Comparison of ENCODE assay signal across 8 cellular contexts in the genomic region with DNA sequence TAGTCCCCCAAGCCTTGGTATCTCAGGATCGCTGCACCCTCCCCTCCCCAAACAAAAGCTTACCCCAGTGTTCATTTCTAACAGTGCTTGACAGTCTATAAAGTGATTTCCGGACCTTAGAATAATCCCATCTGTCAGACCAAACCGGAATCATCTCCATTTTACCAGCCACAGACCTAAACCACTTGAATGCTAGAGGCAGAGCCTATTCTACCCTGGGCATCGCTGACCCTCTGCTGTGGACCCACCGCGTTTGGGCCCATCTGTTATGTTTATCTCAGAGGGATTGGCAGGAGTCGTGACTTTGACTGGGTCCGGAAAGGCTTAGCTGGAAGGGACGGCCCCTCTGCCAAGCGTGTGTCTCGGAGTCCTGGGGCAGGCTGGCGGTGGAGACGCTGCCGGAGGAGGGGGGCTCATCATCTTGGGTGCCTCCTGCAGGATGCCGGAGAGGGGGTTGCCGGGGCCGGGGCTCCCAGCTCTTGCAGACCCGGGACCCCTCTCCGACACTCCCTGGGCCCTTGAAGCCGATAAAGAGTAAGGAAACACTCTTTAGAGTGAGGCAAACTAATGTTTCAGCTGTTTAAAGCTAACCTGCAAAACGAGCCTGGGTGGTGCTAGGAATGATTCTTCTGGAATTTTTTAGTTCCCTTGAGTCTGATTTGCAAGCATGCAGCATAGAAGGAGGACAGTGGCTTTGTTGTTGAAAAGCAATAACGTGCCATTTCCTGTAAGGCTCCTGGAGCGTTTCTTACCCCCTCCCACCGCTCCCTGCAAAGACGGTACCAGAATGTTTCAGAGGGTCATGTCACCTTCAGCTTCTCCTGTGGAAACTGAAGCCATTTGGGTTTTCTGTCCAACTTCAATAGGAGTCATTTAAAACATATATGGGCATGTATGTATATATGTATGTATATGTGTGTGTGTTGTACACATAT. TPM values are rescaled to one million over a fixed set of nuclear protein-coding genes. Genes with fewer than 3 reads are reported as not detected.
DNase-seq lines count a peak whose midpoint lies in the region; TF ChIP-seq lines count a peak whose summit lies in the region.

No MANE protein-coding gene starts in this region.

- no peak overlapping the region for H4K8ac ChIP-seq in mesendoderm (ENCODE audit: low read depth, low read length)

- H2AK5ac ChIP-seq in mesendoderm (ENCODE audit: low read length): no peak overlapping the region

- peaks cover 32% of the 10 kb centered on the region for H3K4me1 Mint-ChIP-seq in HFFc6 (ENCODE audit: low read depth)
- H3K4me1 Mint-ChIP-seq in activated CD4-positive, alpha-beta memory T cell treated with anti-CD3 and anti-CD28 coated beads, Interleukin-2, amount 10 ng/mL, durations not matched to agents 7 days and 5 days: peaks cover 42% of the 10 kb centered on the region

- H2BK5ac ChIP-seq in mesendoderm (ENCODE audit: low read length): no peak overlapping the region

- TF ChIP-seq CTCF in HFFc6 (IDR thresholded peaks at IDR 0.05) (no peak), fibroblast of mammary gland (conservative IDR thresholded peaks at IDR 0.05; ENCODE audit: control insufficient read depth, insufficient read depth, low read depth, low read length) (no peak), parathyroid adenoma (IDR thresholded peaks at IDR 0.05) (no peak)

- H3K56ac ChIP-seq in mesendoderm (ENCODE audit: low read length): no peak overlapping the region

- WGBS in mesendoderm (ENCODE audit: extremely low coverage, insufficient coverage, low lambda C conversion rate): no CpG with 5 or more reads among the region's 25 CpGs

- 0 out of 2 replicates have a peak overlapping the region, but pooled peaks have one; percentile 56 for H3K27ac Mint-ChIP-seq in HFFc6
- H3K27ac Mint-ChIP-seq in activated CD4-positive, alpha-beta memory T cell treated with anti-CD3 and anti-CD28 coated beads, Interleukin-2, amount 10 ng/mL, durations not matched to agents 7 days and 5 days: peak overlapping the region; percentile 76

- no peak overlapping the region for H4K5ac ChIP-seq in mesendoderm (ENCODE audit: low read length)

- H3K23ac ChIP-seq in mesendoderm (ENCODE audit: low read length): no peak overlapping the region

- H3K9me3 ChIP-seq in parathyroid adenoma (ENCODE audit: control insufficient read depth, low read length): no peaks in the 10 kb centered on the region

- POLR2A ChIA-PET in activated CD4-positive, alpha-beta memory T cell treated with anti-CD3 and anti-CD28 coated beads, Interleukin-2, amount 10 ng/mL, durations not matched to agents 7 days and 5 days (lab: Charles Lee): interaction anchor here (1.1 to 1.4 kb wide), 3 partner anchors 14 to 32 kb away, joined by 4 to 5 read pairs (median 5); a partner anchor contains a TSS

- no peaks in the 10 kb centered on the region for H3K79me2 ChIP-seq in parathyroid adenoma
- no peaks in the 10 kb centered on the region for H3K79me2 ChIP-seq in mesendoderm (ENCODE audit: control insufficient read depth, insufficient read depth, low read length)

- H2BK15ac ChIP-seq in mesendoderm (replicated peaks; ENCODE audit: low read depth): no peak overlapping the region

- H3K27ac ChIP-seq in parathyroid adenoma (no peak overlapping the region), mesendoderm (ENCODE audit: low read depth, low read length) (no peak overlapping the region)

- H3K4me3 ChIP-seq in fibroblast of mammary gland (ENCODE audit: control insufficient read depth, low read depth, low read length) (peak overlapping the region; percentile 76), parathyroid adenoma (ENCODE audit: low read depth, low read length) (peak overlapping the region; percentile 62), mesendoderm (ENCODE audit: low read length) (no peak overlapping the region)

- H3K27me3 Mint-ChIP-seq in HFFc6 (ENCODE audit: insufficient read depth): peaks cover 1% of the 10 kb centered on the region
- H3K27me3 Mint-ChIP-seq in activated CD4-positive, alpha-beta memory T cell treated with anti-CD3 and anti-CD28 coated beads, Interleukin-2, amount 10 ng/mL, durations not matched to agents 7 days and 5 days: no peaks in the 10 kb centered on the region

- H3K79me1 ChIP-seq in mesendoderm (ENCODE audit: low read length): no peaks in the 10 kb centered on the region

- H3K4ac ChIP-seq in mesendoderm (ENCODE audit: low read depth, low read length): no peak overlapping the region

- no peak overlapping the region for H3K18ac ChIP-seq in mesendoderm (ENCODE audit: low read length)

- in situ Hi-C loops in ACHN (cut with HindIII; ENCODE audit: low pct_ligation_motif_present, low pct_unique_long_range_greater_than_20kb, low sequenced_read_pairs): no loop called here

- peak overlapping the region; percentile 67 for H3K4me2 ChIP-seq in parathyroid adenoma (ENCODE audit: low read length)
- no peak overlapping the region for H3K4me2 ChIP-seq in mesendoderm (ENCODE audit: low read length)

- H3K4me3 Mint-ChIP-seq in HFFc6: peak overlapping the region; percentile 91
- H3K4me3 Mint-ChIP-seq in activated CD4-positive, alpha-beta memory T cell treated with anti-CD3 and anti-CD28 coated beads, Interleukin-2, amount 10 ng/mL, durations not matched to agents 7 days and 5 days: peak overlapping the region; percentile 81

- DNase-seq in AG20443 (ENCODE audit: low spot score) (peak; percentile 32), HFFc6 (no peak), fibroblast of mammary gland (ENCODE audit: low read depth) (no peak), ACHN (no peak), mesendoderm (no peak), HK-2 (ENCODE audit: unreplicated experiment) (no peak)
- peak; percentile 40 for DNase-seq in activated CD4-positive, alpha-beta memory T cell treated with anti-CD3 and anti-CD28 coated beads, Interleukin-2, amount 10 ng/mL, durations not matched to agents 7 days and 5 days

- no peaks in the 10 kb centered on the region for H3K27me3 ChIP-seq in parathyroid adenoma (ENCODE audit: control insufficient read depth, insufficient read depth, low read length)
- H3K27me3 ChIP-seq in mesendoderm (ENCODE audit: insufficient read depth, low read length, poor library complexity): no peaks in the 10 kb centered on the region

- H3K36me3 Mint-ChIP-seq in HFFc6 (ENCODE audit: low read depth): no peaks in the 10 kb centered on the region
- H3K36me3 Mint-ChIP-seq in activated CD4-positive, alpha-beta memory T cell treated with anti-CD3 and anti-CD28 coated beads, Interleukin-2, amount 10 ng/mL, durations not matched to agents 7 days and 5 days (ENCODE audit: low read depth): no peaks in the 10 kb centered on the region

- H2BK120ac ChIP-seq in mesendoderm (ENCODE audit: low read depth, low read length): no peak overlapping the region

- no peaks in the 10 kb centered on the region for H3K9me3 Mint-ChIP-seq in HFFc6
- no peaks in the 10 kb centered on the region for H3K9me3 Mint-ChIP-seq in activated CD4-positive, alpha-beta memory T cell treated with anti-CD3 and anti-CD28 coated beads, Interleukin-2, amount 10 ng/mL, durations not matched to agents 7 days and 5 days

- CTCF ChIA-PET in activated CD4-positive, alpha-beta memory T cell treated with anti-CD3 and anti-CD28 coated beads, Interleukin-2, amount 10 ng/mL, durations not matched to agents 7 days and 5 days (lab: Charles Lee): interaction anchor here (0.9 to 3.4 kb wide), 3 partner anchors 10 to 51 kb away, joined by 3 to 12 read pairs (median 4); no protein-coding TSS in a partner anchor

- H3K36me3 ChIP-seq in parathyroid adenoma (ENCODE audit: control insufficient read depth, insufficient read depth, low read length): no peaks in the 10 kb centered on the region
- no peaks in the 10 kb centered on the region for H3K36me3 ChIP-seq in mesendoderm (ENCODE audit: control insufficient read depth, insufficient read depth, low read length)

- peak overlapping the region; percentile 57 for H2AFZ ChIP-seq in parathyroid adenoma

- H3K9ac ChIP-seq in parathyroid adenoma (no peak overlapping the region), mesendoderm (ENCODE audit: low read length) (no peak overlapping the region)

- H3K4me1 ChIP-seq in parathyroid adenoma (peaks cover 8% of the 10 kb centered on the region), mesendoderm (ENCODE audit: control insufficient read depth, low read depth, low read length) (peaks cover 2% of the 10 kb centered on the region)

RNA-seq across cellular contexts. Expression of a gene that starts 1.3 kb away (rescaled TPM):
- 10 to 100 TPM in 3 of 6 experiments, 1 to 10 TPM in 3; 8.7 to 11.7 (median 9.9) TPM for total RNA-seq in HFFc6 (2021; fragmentation: NEBNext Ultra II Directional; extraction: Animal tissue kit (Norgen Biotek cat#: 25700))
- total RNA-seq in activated CD4-positive, alpha-beta memory T cell treated with anti-CD3 and anti-CD28 coated beads, Interleukin-2, amount 10 ng/mL, durations not matched to agents 7 days and 5 days: 10 to 100 TPM; 17.6 to 21.0 TPM
- 1.7 TPM for polyA plus RNA-seq in mesendoderm (2013, experiment 1 of 2)
- polyA plus RNA-seq in mesendoderm (2013, experiment 2 of 2): 1.4 TPM

RNA-seq across cellular contexts. Expression of a gene that starts 31.7 kb away (rescaled TPM):
- 10 to 100 TPM; 30.2 to 41.7 (median 32.5) TPM for total RNA-seq in HFFc6 (2021; fragmentation: NEBNext Ultra II Directional; extraction: Animal tissue kit (Norgen Biotek cat#: 25700))
- total RNA-seq in activated CD4-positive, alpha-beta memory T cell treated with anti-CD3 and anti-CD28 coated beads, Interleukin-2, amount 10 ng/mL, durations not matched to agents 7 days and 5 days: 10 to 100 TPM; 19.7 to 22.5 TPM
- polyA plus RNA-seq in mesendoderm (2013, experiment 1 of 2): 41.0 TPM
- 40.9 TPM for polyA plus RNA-seq in mesendoderm (2013, experiment 2 of 2)

RNA-seq across cellular contexts. Expression of a gene that starts 31.8 kb away (rescaled TPM):
- total RNA-seq in HFFc6 (2021; fragmentation: NEBNext Ultra II Directional; extraction: Animal tissue kit (Norgen Biotek cat#: 25700)): 10 to 100 TPM; 57.6 to 71.5 (median 61.8) TPM
- 100 to 1,000 TPM; 125 to 128 TPM for total RNA-seq in activated CD4-positive, alpha-beta memory T cell treated with anti-CD3 and anti-CD28 coated beads, Interleukin-2, amount 10 ng/mL, durations not matched to agents 7 days and 5 days
- 50.6 TPM for polyA plus RNA-seq in mesendoderm (2013, experiment 1 of 2)
- polyA plus RNA-seq in mesendoderm (2013, experiment 2 of 2): 51.4 TPM

Comparison
In these comparisons a context has a peak if more than half of its experiments do, and no peak if none do; other contexts are left out.
1. DNase-seq: peak in AG20443 (single experiment) and activated CD4-positive, alpha-beta memory T cell treated with anti-CD3 and anti-CD28 coated beads, Interleukin-2, amount 10 ng/mL, durations not matched to agents 7 days and 5 days (single experiment); none in HFFc6 (single experiment), fibroblast of mammary gland (single experiment), ACHN (single experiment), mesendoderm (single experiment) and HK-2 (single experiment).